In the genomic region with DNA sequence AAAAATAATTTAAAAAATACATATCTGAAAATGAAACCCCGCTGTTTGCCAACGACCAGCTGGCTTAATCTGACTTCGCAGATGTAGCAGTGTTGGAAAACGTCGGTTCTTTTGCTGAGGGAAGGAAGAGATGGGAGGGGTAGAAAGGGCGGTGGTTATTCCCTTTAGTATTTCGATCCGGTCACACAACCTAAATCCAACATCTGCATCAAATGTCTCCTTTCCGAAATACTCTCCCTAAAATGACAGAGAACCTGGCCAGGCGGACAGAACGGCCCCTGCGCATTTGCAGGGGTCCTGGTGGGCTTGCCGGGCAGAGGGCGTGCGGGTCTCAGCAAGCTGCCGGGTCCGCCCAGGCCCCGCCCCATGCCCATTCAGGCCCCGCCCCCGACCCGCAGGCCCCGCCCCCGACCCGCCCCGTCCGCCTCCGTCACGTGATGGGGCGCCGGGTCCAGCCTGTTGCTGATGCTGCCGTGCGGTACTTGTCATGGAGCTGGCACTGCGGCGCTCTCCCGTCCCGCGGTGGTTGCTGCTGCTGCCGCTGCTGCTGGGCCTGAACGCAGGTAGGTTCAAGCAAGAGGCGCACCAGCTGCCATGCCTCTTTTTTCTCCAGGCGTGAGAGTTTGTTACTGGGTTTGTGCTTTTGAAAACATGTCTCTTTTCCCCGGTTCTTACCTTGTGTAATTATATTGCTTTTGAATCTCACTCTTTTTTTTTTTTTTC, we compare ENCODE assay signal across 1 cellular context.
TF ChIP-seq lines count a peak whose summit lies in the region.

A gene with protein sequence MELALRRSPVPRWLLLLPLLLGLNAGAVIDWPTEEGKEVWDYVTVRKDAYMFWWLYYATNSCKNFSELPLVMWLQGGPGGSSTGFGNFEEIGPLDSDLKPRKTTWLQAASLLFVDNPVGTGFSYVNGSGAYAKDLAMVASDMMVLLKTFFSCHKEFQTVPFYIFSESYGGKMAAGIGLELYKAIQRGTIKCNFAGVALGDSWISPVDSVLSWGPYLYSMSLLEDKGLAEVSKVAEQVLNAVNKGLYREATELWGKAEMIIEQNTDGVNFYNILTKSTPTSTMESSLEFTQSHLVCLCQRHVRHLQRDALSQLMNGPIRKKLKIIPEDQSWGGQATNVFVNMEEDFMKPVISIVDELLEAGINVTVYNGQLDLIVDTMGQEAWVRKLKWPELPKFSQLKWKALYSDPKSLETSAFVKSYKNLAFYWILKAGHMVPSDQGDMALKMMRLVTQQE (plus strand): TSS at position 459 of the 723 bp plus-strand sequence. CDS start 29 bp downstream, at position 488.

TF ChIP-seq in HepG2, 621 proteins besides CTCF, POLR2A, EP300 and RAD21 (continued from another document and continues in another):
- TF ChIP-seq, protein P1, sequence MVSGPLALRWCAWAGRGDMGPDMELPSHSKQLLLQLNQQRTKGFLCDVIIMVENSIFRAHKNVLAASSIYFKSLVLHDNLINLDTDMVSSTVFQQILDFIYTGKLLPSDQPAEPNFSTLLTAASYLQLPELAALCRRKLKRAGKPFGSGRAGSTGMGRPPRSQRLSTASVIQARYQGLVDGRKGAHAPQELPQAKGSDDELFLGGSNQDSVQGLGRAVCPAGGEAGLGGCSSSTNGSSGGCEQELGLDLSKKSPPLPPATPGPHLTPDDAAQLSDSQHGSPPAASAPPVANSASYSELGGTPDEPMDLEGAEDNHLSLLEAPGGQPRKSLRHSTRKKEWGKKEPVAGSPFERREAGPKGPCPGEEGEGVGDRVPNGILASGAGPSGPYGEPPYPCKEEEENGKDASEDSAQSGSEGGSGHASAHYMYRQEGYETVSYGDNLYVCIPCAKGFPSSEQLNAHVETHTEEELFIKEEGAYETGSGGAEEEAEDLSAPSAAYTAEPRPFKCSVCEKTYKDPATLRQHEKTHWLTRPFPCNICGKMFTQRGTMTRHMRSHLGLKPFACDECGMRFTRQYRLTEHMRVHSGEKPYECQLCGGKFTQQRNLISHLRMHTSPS (CRISPR knock-in tag; IDR thresholded peaks at IDR 0.05; ENCODE audit: low read depth), result no peak
- TF ChIP-seq, protein P2, sequence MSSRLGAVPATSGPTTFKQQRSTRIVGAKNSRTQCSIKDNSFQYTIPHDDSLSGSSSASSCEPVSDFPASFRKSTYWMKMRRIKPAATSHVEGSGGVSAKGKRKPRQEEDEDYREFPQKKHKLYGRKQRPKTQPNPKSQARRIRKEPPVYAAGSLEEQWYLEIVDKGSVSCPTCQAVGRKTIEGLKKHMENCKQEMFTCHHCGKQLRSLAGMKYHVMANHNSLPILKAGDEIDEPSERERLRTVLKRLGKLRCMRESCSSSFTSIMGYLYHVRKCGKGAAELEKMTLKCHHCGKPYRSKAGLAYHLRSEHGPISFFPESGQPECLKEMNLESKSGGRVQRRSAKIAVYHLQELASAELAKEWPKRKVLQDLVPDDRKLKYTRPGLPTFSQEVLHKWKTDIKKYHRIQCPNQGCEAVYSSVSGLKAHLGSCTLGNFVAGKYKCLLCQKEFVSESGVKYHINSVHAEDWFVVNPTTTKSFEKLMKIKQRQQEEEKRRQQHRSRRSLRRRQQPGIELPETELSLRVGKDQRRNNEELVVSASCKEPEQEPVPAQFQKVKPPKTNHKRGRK (CRISPR knock-in tag; IDR thresholded peaks at IDR 0.05), result peak; percentile 90
- no peak for TF ChIP-seq BRD4 (CRISPR knock-in tag; IDR thresholded peaks at IDR 0.05)
- no peak for TF ChIP-seq DNMT1 (CRISPR knock-in tag; IDR thresholded peaks at IDR 0.05)
- TF ChIP-seq MBD4 (IDR thresholded peaks at IDR 0.05; ENCODE audit: borderline replicate concordance, low read length), result no peak
- TF ChIP-seq ZNF234 (CRISPR knock-in tag; conservative IDR thresholded peaks at IDR 0.05), result no peak
- TF ChIP-seq, protein P3, sequence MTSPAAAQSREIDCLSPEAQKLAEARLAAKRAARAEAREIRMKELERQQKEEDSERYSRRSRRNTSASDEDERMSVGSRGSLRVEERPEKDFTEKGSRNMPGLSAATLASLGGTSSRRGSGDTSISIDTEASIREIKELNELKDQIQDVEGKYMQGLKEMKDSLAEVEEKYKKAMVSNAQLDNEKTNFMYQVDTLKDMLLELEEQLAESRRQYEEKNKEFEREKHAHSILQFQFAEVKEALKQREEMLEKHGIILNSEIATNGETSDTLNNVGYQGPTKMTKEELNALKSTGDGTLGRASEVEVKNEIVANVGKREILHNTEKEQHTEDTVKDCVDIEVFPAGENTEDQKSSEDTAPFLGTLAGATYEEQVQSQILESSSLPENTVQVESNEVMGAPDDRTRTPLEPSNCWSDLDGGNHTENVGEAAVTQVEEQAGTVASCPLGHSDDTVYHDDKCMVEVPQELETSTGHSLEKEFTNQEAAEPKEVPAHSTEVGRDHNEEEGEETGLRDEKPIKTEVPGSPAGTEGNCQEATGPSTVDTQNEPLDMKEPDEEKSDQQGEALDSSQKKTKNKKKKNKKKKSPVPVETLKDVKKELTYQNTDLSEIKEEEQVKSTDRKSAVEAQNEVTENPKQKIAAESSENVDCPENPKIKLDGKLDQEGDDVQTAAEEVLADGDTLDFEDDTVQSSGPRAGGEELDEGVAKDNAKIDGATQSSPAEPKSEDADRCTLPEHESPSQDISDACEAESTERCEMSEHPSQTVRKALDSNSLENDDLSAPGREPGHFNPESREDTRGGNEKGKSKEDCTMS (CRISPR knock-in tag; conservative IDR thresholded peaks at IDR 0.05), result no peak
- TF ChIP-seq, protein P4, sequence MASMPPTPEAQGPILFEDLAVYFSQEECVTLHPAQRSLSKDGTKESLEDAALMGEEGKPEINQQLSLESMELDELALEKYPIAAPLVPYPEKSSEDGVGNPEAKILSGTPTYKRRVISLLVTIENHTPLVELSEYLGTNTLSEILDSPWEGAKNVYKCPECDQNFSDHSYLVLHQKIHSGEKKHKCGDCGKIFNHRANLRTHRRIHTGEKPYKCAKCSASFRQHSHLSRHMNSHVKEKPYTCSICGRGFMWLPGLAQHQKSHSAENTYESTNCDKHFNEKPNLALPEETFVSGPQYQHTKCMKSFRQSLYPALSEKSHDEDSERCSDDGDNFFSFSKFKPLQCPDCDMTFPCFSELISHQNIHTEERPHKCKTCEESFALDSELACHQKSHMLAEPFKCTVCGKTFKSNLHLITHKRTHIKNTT (CRISPR knock-in tag; IDR thresholded peaks at IDR 0.05), result no peak
- TF ChIP-seq, protein P5, sequence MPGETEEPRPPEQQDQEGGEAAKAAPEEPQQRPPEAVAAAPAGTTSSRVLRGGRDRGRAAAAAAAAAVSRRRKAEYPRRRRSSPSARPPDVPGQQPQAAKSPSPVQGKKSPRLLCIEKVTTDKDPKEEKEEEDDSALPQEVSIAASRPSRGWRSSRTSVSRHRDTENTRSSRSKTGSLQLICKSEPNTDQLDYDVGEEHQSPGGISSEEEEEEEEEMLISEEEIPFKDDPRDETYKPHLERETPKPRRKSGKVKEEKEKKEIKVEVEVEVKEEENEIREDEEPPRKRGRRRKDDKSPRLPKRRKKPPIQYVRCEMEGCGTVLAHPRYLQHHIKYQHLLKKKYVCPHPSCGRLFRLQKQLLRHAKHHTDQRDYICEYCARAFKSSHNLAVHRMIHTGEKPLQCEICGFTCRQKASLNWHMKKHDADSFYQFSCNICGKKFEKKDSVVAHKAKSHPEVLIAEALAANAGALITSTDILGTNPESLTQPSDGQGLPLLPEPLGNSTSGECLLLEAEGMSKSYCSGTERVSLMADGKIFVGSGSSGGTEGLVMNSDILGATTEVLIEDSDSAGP (CRISPR knock-in tag; IDR thresholded peaks at IDR 0.05; ENCODE audit: borderline replicate concordance), result no peak
- TF ChIP-seq ZNF121 (CRISPR knock-in tag; IDR thresholded peaks at IDR 0.05), result no peak
- TF ChIP-seq, protein P6, sequence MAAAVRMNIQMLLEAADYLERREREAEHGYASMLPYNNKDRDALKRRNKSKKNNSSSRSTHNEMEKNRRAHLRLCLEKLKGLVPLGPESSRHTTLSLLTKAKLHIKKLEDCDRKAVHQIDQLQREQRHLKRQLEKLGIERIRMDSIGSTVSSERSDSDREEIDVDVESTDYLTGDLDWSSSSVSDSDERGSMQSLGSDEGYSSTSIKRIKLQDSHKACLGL (CRISPR knock-in tag; IDR thresholded peaks at IDR 0.05), result no peak
- TF ChIP-seq, protein P7, sequence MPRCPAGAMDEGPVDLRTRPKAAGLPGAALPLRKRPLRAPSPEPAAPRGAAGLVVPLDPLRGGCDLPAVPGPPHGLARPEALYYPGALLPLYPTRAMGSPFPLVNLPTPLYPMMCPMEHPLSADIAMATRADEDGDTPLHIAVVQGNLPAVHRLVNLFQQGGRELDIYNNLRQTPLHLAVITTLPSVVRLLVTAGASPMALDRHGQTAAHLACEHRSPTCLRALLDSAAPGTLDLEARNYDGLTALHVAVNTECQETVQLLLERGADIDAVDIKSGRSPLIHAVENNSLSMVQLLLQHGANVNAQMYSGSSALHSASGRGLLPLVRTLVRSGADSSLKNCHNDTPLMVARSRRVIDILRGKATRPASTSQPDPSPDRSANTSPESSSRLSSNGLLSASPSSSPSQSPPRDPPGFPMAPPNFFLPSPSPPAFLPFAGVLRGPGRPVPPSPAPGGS (CRISPR knock-in tag; IDR thresholded peaks at IDR 0.05), result no peak
- TF ChIP-seq, protein P8, sequence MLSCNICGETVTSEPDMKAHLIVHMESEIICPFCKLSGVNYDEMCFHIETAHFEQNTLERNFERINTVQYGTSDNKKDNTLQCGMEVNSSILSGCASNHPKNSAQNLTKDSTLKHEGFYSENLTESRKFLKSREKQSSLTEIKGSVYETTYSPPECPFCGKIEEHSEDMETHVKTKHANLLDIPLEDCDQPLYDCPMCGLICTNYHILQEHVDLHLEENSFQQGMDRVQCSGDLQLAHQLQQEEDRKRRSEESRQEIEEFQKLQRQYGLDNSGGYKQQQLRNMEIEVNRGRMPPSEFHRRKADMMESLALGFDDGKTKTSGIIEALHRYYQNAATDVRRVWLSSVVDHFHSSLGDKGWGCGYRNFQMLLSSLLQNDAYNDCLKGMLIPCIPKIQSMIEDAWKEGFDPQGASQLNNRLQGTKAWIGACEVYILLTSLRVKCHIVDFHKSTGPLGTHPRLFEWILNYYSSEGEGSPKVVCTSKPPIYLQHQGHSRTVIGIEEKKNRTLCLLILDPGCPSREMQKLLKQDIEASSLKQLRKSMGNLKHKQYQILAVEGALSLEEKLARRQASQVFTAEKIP (CRISPR knock-in tag; IDR thresholded peaks at IDR 0.05; ENCODE audit: borderline replicate concordance), result no peak
- TF ChIP-seq, protein P9, sequence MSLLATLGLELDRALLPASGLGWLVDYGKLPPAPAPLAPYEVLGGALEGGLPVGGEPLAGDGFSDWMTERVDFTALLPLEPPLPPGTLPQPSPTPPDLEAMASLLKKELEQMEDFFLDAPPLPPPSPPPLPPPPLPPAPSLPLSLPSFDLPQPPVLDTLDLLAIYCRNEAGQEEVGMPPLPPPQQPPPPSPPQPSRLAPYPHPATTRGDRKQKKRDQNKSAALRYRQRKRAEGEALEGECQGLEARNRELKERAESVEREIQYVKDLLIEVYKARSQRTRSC (CRISPR knock-in tag; IDR thresholded peaks at IDR 0.05; ENCODE audit: low read depth), result no peak
- TF ChIP-seq ZNF44 (CRISPR knock-in tag; IDR thresholded peaks at IDR 0.05), result no peak
- TF ChIP-seq ZNF792 (CRISPR knock-in tag; IDR thresholded peaks at IDR 0.05), result peak; percentile 90
- no peak; the same call in none of the 2 replicates for TF ChIP-seq FOXO1 (CRISPR knock-in tag; IDR thresholded peaks at IDR 0.05)
- TF ChIP-seq, protein P10, sequence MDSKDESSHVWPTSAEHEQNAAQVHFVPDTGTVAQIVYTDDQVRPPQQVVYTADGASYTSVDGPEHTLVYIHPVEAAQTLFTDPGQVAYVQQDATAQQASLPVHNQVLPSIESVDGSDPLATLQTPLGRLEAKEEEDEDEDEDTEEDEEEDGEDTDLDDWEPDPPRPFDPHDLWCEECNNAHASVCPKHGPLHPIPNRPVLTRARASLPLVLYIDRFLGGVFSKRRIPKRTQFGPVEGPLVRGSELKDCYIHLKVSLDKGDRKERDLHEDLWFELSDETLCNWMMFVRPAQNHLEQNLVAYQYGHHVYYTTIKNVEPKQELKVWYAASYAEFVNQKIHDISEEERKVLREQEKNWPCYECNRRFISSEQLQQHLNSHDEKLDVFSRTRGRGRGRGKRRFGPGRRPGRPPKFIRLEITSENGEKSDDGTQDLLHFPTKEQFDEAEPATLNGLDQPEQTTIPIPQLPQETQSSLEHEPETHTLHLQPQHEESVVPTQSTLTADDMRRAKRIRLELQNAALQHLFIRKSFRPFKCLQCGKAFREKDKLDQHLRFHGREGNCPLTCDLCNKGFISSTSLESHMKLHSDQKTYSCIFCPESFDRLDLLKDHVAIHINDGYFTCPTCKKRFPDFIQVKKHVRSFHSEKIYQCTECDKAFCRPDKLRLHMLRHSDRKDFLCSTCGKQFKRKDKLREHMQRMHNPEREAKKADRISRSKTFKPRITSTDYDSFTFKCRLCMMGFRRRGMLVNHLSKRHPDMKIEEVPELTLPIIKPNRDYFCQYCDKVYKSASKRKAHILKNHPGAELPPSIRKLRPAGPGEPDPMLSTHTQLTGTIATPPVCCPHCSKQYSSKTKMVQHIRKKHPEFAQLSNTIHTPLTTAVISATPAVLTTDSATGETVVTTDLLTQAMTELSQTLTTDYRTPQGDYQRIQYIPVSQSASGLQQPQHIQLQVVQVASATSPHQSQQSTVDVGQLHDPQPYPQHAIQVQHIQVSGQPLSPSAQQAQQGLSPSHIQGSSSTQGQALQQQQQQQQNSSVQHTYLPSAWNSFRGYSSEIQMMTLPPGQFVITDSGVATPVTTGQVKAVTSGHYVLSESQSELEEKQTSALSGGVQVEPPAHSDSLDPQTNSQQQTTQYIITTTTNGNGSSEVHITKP (CRISPR knock-in tag; IDR thresholded peaks at IDR 0.05; ENCODE audit: low read depth), result no peak
- TF ChIP-seq, protein P11, sequence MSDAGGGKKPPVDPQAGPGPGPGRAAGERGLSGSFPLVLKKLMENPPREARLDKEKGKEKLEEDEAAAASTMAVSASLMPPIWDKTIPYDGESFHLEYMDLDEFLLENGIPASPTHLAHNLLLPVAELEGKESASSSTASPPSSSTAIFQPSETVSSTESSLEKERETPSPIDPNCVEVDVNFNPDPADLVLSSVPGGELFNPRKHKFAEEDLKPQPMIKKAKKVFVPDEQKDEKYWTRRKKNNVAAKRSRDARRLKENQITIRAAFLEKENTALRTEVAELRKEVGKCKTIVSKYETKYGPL (CRISPR knock-in tag; IDR thresholded peaks at IDR 0.05), result no peak
- TF ChIP-seq GABPA (IDR thresholded peaks at IDR 0.05; ENCODE audit: low read depth, low read length), result no peak
- TF ChIP-seq GABPA (CRISPR knock-in tag; IDR thresholded peaks at IDR 0.05; ENCODE audit: low read depth), result no peak
- TF ChIP-seq KDM3A (CRISPR knock-in tag; IDR thresholded peaks at IDR 0.05; ENCODE audit: low read depth), result 0 out of 2 replicates have a peak, but pooled peaks have one; percentile 21
- peak; percentile 62; the same call in 1 of the 2 replicates for TF ChIP-seq RAD51 (IDR thresholded peaks at IDR 0.05; ENCODE audit: borderline replicate concordance)
- TF ChIP-seq ZFAT (CRISPR knock-in tag; conservative IDR thresholded peaks at IDR 0.05), result no peak
- TF ChIP-seq, protein P12, sequence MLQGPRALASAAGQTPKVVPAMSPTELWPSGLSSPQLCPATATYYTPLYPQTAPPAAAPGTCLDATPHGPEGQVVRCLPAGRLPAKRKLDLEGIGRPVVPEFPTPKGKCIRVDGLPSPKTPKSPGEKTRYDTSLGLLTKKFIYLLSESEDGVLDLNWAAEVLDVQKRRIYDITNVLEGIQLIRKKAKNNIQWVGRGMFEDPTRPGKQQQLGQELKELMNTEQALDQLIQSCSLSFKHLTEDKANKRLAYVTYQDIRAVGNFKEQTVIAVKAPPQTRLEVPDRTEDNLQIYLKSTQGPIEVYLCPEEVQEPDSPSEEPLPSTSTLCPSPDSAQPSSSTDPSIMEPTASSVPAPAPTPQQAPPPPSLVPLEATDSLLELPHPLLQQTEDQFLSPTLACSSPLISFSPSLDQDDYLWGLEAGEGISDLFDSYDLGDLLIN (CRISPR knock-in tag; IDR thresholded peaks at IDR 0.05; ENCODE audit: borderline replicate concordance), result no peak
- no peak for TF ChIP-seq SP5 (CRISPR knock-in tag; IDR thresholded peaks at IDR 0.05; ENCODE audit: borderline replicate concordance, low read depth)
- TF ChIP-seq MIXL1 (CRISPR knock-in tag; IDR thresholded peaks at IDR 0.05), result no peak
- no peak for TF ChIP-seq ZNF160 (CRISPR knock-in tag; IDR thresholded peaks at IDR 0.05)
- TF ChIP-seq ZNF790 (CRISPR knock-in tag; IDR thresholded peaks at IDR 0.05; ENCODE audit: borderline replicate concordance), result no peak
- TF ChIP-seq RXRA (CRISPR knock-in tag; IDR thresholded peaks at IDR 0.05), result no peak
- no peak for TF ChIP-seq ZMYM2 (CRISPR knock-in tag; IDR thresholded peaks at IDR 0.05)
- TF ChIP-seq HOXA7 (CRISPR knock-in tag; IDR thresholded peaks at IDR 0.05), result no peak
- TF ChIP-seq HOXA5 (CRISPR knock-in tag; IDR thresholded peaks at IDR 0.05), result no peak
